Comparison of ENCODE assay signal across 1 cellular context in the genomic region with DNA sequence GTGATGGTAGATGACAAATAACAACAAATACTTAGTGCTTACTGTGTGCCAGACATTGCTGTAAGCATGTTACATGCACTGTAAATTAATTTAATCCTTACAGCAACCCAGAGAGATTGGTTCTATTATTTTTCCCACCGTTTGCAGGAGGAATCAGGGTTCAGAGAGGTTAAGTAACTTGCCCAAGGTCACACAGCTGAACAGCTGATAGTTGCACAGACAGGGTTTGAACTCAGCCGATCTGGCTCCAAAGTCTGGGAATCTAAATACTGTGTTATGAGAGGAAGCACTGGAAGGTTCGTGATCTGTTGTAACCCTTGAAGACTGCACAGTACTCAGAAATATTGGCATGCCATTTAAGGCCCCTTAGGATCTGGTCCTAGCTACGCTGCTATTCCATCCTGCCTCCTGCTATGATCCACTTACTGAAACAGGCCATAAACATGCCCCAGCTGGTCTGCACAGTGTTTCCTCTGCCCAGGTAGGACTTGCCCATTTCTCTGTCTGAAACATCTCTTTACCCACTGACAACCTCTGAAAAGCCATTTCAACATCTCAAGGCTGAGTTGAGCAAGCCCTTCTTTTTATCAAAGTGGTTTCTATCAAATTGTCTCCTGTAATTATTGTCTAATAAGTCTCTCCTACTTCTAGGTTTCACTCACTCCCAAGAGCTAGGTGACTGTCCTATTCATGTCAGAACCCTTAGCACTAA.
TF ChIP-seq lines count a peak whose summit lies in the region.

No MANE protein-coding gene starts in this region.

TF ChIP-seq in HepG2, 621 proteins besides CTCF, POLR2A, EP300 and RAD21 (continues in another document):
- no peak for TF ChIP-seq SOX5 (CRISPR knock-in tag; IDR thresholded peaks at IDR 0.05; ENCODE audit: borderline replicate concordance)
- peak; percentile 63; the same call in 1 of the 2 replicates for TF ChIP-seq CHD4 (IDR thresholded peaks at IDR 0.05; ENCODE audit: borderline replicate concordance, low read length)
- no peak for TF ChIP-seq PCBP2 (optimal IDR thresholded peaks at IDR 0.05; ENCODE audit: low read depth, low read length, poor library complexity, severe bottlenecking)
- peak; percentile 83; the same call in 1 of the 2 replicates for TF ChIP-seq CEBPB (IDR thresholded peaks at IDR 0.05; ENCODE audit: borderline replicate concordance, low read depth, low read length)
- no peak for TF ChIP-seq LBX2 (CRISPR knock-in tag; IDR thresholded peaks at IDR 0.05; ENCODE audit: borderline replicate concordance)
- TF ChIP-seq HMGXB3 (CRISPR knock-in tag; IDR thresholded peaks at IDR 0.05; ENCODE audit: borderline replicate concordance) = 0 out of 2 replicates have a peak, but pooled peaks have one; percentile 17
- TF ChIP-seq PBX2 (CRISPR knock-in tag; IDR thresholded peaks at IDR 0.05) = no peak
- TF ChIP-seq ZFP82 (CRISPR knock-in tag; IDR thresholded peaks at IDR 0.05; ENCODE audit: borderline replicate concordance) = no peak
- 0 out of 2 replicates have a peak, but pooled peaks have one; percentile 4 for TF ChIP-seq RARA (CRISPR knock-in tag; IDR thresholded peaks at IDR 0.05)
- peak; percentile 97 for TF ChIP-seq ZMYM3 (CRISPR knock-in tag; IDR thresholded peaks at IDR 0.05)
- no peak for TF ChIP-seq AGO1 (IDR thresholded peaks at IDR 0.05; ENCODE audit: low read depth, low read length, poor library complexity, severe bottlenecking)
- no peak for TF ChIP-seq SP4 (CRISPR knock-in tag; IDR thresholded peaks at IDR 0.05)
- TF ChIP-seq ADNP (CRISPR knock-in tag; IDR thresholded peaks at IDR 0.05) = peak; percentile 27; the same call in 1 of the 2 replicates
- TF ChIP-seq ZSCAN20 (CRISPR knock-in tag; IDR thresholded peaks at IDR 0.05; ENCODE audit: borderline replicate concordance) = no peak
- TF ChIP-seq CEBPG (CRISPR knock-in tag; IDR thresholded peaks at IDR 0.05) = peak; percentile 55
- TF ChIP-seq BRCA1 (CRISPR knock-in tag; IDR thresholded peaks at IDR 0.05) = no peak
- TF ChIP-seq HDAC6 (IDR thresholded peaks at IDR 0.05; ENCODE audit: low read depth, low read length) = no peak
- no peak for TF ChIP-seq ATF7-NPFF (CRISPR knock-in tag; IDR thresholded peaks at IDR 0.05; ENCODE audit: low read depth)
- TF ChIP-seq NR0B2 (CRISPR knock-in tag; IDR thresholded peaks at IDR 0.05) = no peak
- no peak for TF ChIP-seq ZNF33B (CRISPR knock-in tag; IDR thresholded peaks at IDR 0.05)
- TF ChIP-seq, protein P1, sequence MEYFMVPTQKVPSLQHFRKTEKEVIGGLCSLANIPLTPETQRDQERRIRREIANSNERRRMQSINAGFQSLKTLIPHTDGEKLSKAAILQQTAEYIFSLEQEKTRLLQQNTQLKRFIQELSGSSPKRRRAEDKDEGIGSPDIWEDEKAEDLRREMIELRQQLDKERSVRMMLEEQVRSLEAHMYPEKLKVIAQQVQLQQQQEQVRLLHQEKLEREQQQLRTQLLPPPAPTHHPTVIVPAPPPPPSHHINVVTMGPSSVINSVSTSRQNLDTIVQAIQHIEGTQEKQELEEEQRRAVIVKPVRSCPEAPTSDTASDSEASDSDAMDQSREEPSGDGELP (IDR thresholded peaks at IDR 0.05; ENCODE audit: borderline replicate concordance, low read depth) = peak; percentile 68; the same call in 1 of the 2 replicates
- no peak for TF ChIP-seq DNMT1 (CRISPR knock-in tag; IDR thresholded peaks at IDR 0.05)
- TF ChIP-seq NBN (conservative IDR thresholded peaks at IDR 0.05) = no peak
- TF ChIP-seq, protein P2, sequence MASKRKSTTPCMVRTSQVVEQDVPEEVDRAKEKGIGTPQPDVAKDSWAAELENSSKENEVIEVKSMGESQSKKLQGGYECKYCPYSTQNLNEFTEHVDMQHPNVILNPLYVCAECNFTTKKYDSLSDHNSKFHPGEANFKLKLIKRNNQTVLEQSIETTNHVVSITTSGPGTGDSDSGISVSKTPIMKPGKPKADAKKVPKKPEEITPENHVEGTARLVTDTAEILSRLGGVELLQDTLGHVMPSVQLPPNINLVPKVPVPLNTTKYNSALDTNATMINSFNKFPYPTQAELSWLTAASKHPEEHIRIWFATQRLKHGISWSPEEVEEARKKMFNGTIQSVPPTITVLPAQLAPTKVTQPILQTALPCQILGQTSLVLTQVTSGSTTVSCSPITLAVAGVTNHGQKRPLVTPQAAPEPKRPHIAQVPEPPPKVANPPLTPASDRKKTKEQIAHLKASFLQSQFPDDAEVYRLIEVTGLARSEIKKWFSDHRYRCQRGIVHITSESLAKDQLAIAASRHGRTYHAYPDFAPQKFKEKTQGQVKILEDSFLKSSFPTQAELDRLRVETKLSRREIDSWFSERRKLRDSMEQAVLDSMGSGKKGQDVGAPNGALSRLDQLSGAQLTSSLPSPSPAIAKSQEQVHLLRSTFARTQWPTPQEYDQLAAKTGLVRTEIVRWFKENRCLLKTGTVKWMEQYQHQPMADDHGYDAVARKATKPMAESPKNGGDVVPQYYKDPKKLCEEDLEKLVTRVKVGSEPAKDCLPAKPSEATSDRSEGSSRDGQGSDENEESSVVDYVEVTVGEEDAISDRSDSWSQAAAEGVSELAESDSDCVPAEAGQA (IDR thresholded peaks at IDR 0.05; ENCODE audit: low read depth) = no peak
- TF ChIP-seq, protein P2 (CRISPR knock-in tag; IDR thresholded peaks at IDR 0.05; ENCODE audit: borderline replicate concordance) = no peak
- TF ChIP-seq JDP2 (CRISPR knock-in tag; IDR thresholded peaks at IDR 0.05; ENCODE audit: borderline replicate concordance) = no peak
- no peak for TF ChIP-seq BCL6 (CRISPR knock-in tag; IDR thresholded peaks at IDR 0.05)
- TF ChIP-seq HNF4A (CRISPR knock-in tag; IDR thresholded peaks at IDR 0.05) = peak; percentile 16; the same call in 1 of the 2 replicates
- TF ChIP-seq MTA1 (CRISPR knock-in tag; IDR thresholded peaks at IDR 0.05; ENCODE audit: borderline replicate concordance) = no peak
- TF ChIP-seq BRD4 (CRISPR knock-in tag; IDR thresholded peaks at IDR 0.05) = no peak
- no peak for TF ChIP-seq NCOA2 (CRISPR knock-in tag; IDR thresholded peaks at IDR 0.05)
- no peak for TF ChIP-seq GRHL1 (CRISPR knock-in tag; conservative IDR thresholded peaks at IDR 0.05)
- TF ChIP-seq, protein P3, sequence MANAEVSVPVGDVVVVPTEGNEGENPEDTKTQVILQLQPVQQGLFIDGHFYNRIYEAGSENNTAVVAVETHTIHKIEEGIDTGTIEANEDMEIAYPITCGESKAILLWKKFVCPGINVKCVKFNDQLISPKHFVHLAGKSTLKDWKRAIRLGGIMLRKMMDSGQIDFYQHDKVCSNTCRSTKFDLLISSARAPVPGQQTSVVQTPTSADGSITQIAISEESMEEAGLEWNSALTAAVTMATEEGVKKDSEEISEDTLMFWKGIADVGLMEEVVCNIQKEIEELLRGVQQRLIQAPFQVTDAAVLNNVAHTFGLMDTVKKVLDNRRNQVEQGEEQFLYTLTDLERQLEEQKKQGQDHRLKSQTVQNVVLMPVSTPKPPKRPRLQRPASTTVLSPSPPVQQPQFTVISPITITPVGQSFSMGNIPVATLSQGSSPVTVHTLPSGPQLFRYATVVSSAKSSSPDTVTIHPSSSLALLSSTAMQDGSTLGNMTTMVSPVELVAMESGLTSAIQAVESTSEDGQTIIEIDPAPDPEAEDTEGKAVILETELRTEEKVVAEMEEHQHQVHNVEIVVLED (CRISPR knock-in tag; IDR thresholded peaks at IDR 0.05; ENCODE audit: borderline replicate concordance) = no peak
- no peak for TF ChIP-seq SSRP1 (CRISPR knock-in tag; IDR thresholded peaks at IDR 0.05)
- peak; percentile 70 for TF ChIP-seq ZFP36 (IDR thresholded peaks at IDR 0.05; ENCODE audit: borderline replicate concordance, low read depth, low read length, partially characterized antibody)
- TF ChIP-seq ZNF747 (CRISPR knock-in tag; IDR thresholded peaks at IDR 0.05; ENCODE audit: borderline replicate concordance) = no peak
- TF ChIP-seq NFKBIZ (CRISPR knock-in tag; IDR thresholded peaks at IDR 0.05) = no peak
- TF ChIP-seq SKIL (CRISPR knock-in tag; IDR thresholded peaks at IDR 0.05; ENCODE audit: borderline replicate concordance) = no peak
- peak; percentile 97 for TF ChIP-seq ZNF768 (CRISPR knock-in tag; IDR thresholded peaks at IDR 0.05)
- no peak for TF ChIP-seq ZNF660 (CRISPR knock-in tag; IDR thresholded peaks at IDR 0.05; ENCODE audit: borderline replicate concordance, low read depth)
